9 cellular contexts compared by ENCODE assay signal in the genomic region with DNA sequence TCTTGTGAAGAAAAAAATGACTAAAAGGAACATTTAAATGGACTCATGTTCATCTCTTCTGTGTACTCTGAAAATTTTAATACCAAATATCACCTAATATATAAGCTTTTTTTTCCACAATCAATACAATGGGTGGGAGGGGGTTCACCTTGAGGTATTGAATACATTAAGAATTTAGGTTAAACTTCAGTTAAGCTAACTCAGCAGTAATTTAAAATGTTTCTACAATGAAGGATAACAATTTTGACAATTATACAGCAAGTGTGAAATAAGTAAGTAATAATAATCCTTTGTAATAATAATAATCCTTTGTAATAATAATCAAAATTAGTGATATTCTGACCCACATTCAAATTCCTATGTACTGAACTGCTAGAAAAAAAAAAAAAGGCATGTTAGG.
"Had no signal": no experiment of that assay in that cellular context is flagged by ENCODE, and none has a peak within 500 bp of the region (broad histone marks: within the 10 kb centered on the region; RNA-seq: fewer than 3 reads in every experiment).

No MANE protein-coding gene starts in this region.

- ATAC-seq: GM23338 had no signal

- H3K4me2 ChIP-seq: GM23338 had no signal

- H3K36me3 Mint-ChIP-seq: IgD-negative memory B cell had no signal

- H3K4me3 ChIP-seq: GM23338 had no signal

- H3K4me1 Mint-ChIP-seq: GM23338, H9, IgD-negative memory B cell had no signal

- DNase-seq: H9, HCEC 1CT, HFFc6, KG1 had no signal

- H3K9me3 Mint-ChIP-seq: GM23338, H9, IgD-negative memory B cell had no signal

- FAIRE-seq: H1, H54 had no signal

- H3K27ac ChIP-seq: HL-60 had no signal

- H3K27me3 Mint-ChIP-seq: IgD-negative memory B cell had no signal

- H2AFZ ChIP-seq: GM23338 had no signal

- H3K4me3 Mint-ChIP-seq: GM23338, H9, HFFc6, IgD-negative memory B cell had no signal

- H3K27ac Mint-ChIP-seq: HFFc6, IgD-negative memory B cell had no signal
